ENCODE assay signal across 17 cellular contexts in genomic region chr4:32133141-32133540, GRCh38.
"Had no signal": no experiment of that assay in that cellular context is flagged by ENCODE, and none has a peak within 500 bp of the region (broad histone marks: within the 10 kb centered on the region; RNA-seq: fewer than 3 reads in every experiment).

No MANE protein-coding gene starts in this region.

- H3K9me3 ChIP-seq: ascending aorta, esophagus squamous epithelium, upper lobe of left lung had no signal

- H3K27ac ChIP-seq: ascending aorta, cardiac muscle cell, dorsolateral prefrontal cortex, esophagus squamous epithelium, skin epidermis, upper lobe of left lung had no signal

- H3K27me3 ChIP-seq: ascending aorta, cardiac muscle cell, dorsolateral prefrontal cortex, esophagus squamous epithelium, upper lobe of left lung had no signal

- FAIRE-seq: endometrium had no signal

- DNase-seq: activated CD4-positive, alpha-beta T cell treated with anti-CD3 and anti-CD28 coated beads, Interleukin-2, amount 10 ng/mL, durations not matched to agents 7 days and 5 days; activated CD8-positive, alpha-beta memory T cell treated with anti-CD3 and anti-CD28 coated beads, Interleukin-2, amount 50 U/mL, for 48 hours; activated naive CD4-positive, alpha-beta T cell; activated naive CD8-positive, alpha-beta T cell treated with anti-CD3 and anti-CD28 coated beads, Interleukin-2, amount 10 ng/mL, durations not matched to agents 7 days and 5 days; dorsolateral prefrontal cortex; esophagus squamous epithelium; foreskin melanocyte; nucleus accumbens; posterior cingulate gyrus; stimulated activated CD4-positive, alpha-beta T cell treated with anti-CD3 and anti-CD28 coated beads, Interleukin-4, amount 100 ng/mL, for 4 hours; stimulated activated CD8-positive, alpha-beta memory T cell treated with anti-CD3 and anti-CD28 coated beads, Interleukin-4, amount 100 ng/mL, for 48 hours; stimulated activated naive CD4-positive, alpha-beta T cell treated with Interleukin-2 at 50 U/mL for 16 hours; upper lobe of left lung had no signal

- H3K4me3 ChIP-seq: ascending aorta, cardiac muscle cell, dorsolateral prefrontal cortex, esophagus squamous epithelium, skin epidermis, upper lobe of left lung had no signal

- H3K4me1 ChIP-seq: ascending aorta, esophagus squamous epithelium, upper lobe of left lung had no signal

- H3K36me3 ChIP-seq: ascending aorta, cardiac muscle cell, esophagus squamous epithelium, upper lobe of left lung had no signal
